In genomic region chr5:139636207-139636792, GRCh38 we compare ENCODE assay signal across 8 cellular contexts. TPM values are rescaled to one million over a fixed set of nuclear protein-coding genes. Genes with fewer than 3 reads are reported as not detected.
DNase-seq lines count a peak whose midpoint lies in the region; ATAC-seq and TF ChIP-seq lines count a peak whose summit lies in the region.

No MANE protein-coding gene starts in this region.

- peaks cover 57% of the 10 kb centered on the region for H3K4me1 Mint-ChIP-seq in stimulated activated effector memory CD8-positive, alpha-beta T cell treated with anti-CD3 and anti-CD28 coated beads, Interleukin-12 subunit alpha, Interleukin-12 subunit beta, amount 100 ng/mL, for 72 hours

- no peaks in the 10 kb centered on the region for H3K9me3 Mint-ChIP-seq in stimulated activated effector memory CD8-positive, alpha-beta T cell treated with anti-CD3 and anti-CD28 coated beads, Interleukin-12 subunit alpha, Interleukin-12 subunit beta, amount 100 ng/mL, for 72 hours

- peak overlapping the region; percentile 69 for H3K4me3 Mint-ChIP-seq in stimulated activated effector memory CD8-positive, alpha-beta T cell treated with anti-CD3 and anti-CD28 coated beads, Interleukin-12 subunit alpha, Interleukin-12 subunit beta, amount 100 ng/mL, for 72 hours

- TF ChIP-seq CTCF in GM12864 (IDR thresholded peaks at IDR 0.05; ENCODE audit: low read depth, low read length, missing control alignments): no peak

- H3K4me3 ChIP-seq in GM12864 (ENCODE audit: low read depth, low read length): peak overlapping the region; percentile 44; the same call in 1 of the 2 replicates
- no peak overlapping the region for H3K4me3 ChIP-seq in right cardiac atrium (ENCODE audit: low read length)

- peak; percentile 98 for DNase-seq in GM12864 (ENCODE audit: low read depth)
- peak; percentile 57 for DNase-seq in HT-29 (ENCODE audit: low spot score)
- DNase-seq in activated T-cell treated with anti-CD3 and anti-CD28 coated beads for 48 hours (ENCODE audit: low read depth): peak; percentile 45
- peak in 1 of 3 donors; percentile 54 for DNase-seq in right cardiac atrium
- peak in 1 of 2 donors; percentile 77 for DNase-seq in stimulated activated effector memory CD8-positive, alpha-beta T cell treated with anti-CD3 and anti-CD28 coated beads, Interleukin-12 subunit alpha, Interleukin-12 subunit beta, amount 100 ng/mL, for 72 hours (ENCODE audit: low spot score in 2 of 2)
- no peak for DNase-seq in SIG-M5 treated with dmso at 0.1 percent for 504 hours (lab: John Stamatoyannopoulos, UW; ENCODE audit: unreplicated experiment)
- no peak for DNase-seq in NCI-H128 (lab: John Stamatoyannopoulos, UW; ENCODE audit: unreplicated experiment)

- H3K4me1 ChIP-seq in right cardiac atrium (ENCODE audit: control insufficient read depth, insufficient read depth, low read length): peaks cover 19% of the 10 kb centered on the region

- peaks cover 55% of the 10 kb centered on the region for H3K36me3 Mint-ChIP-seq in stimulated activated effector memory CD8-positive, alpha-beta T cell treated with anti-CD3 and anti-CD28 coated beads, Interleukin-12 subunit alpha, Interleukin-12 subunit beta, amount 100 ng/mL, for 72 hours

- H3K27me3 ChIP-seq in right cardiac atrium (ENCODE audit: control insufficient read depth, insufficient read depth): no peaks in the 10 kb centered on the region

- H3K27ac Mint-ChIP-seq in stimulated activated effector memory CD8-positive, alpha-beta T cell treated with anti-CD3 and anti-CD28 coated beads, Interleukin-12 subunit alpha, Interleukin-12 subunit beta, amount 100 ng/mL, for 72 hours: peak overlapping the region; percentile 96

- intact Hi-C loops in right cardiac atrium (cut with DNase I): loop anchor here in 3 of 4 donors (2.0 to 5.0 kb wide), 3 partner anchors 15 to 56 kb away; no protein-coding TSS in a partner anchor

- 54% methylated on average over 2 of the region's 2 CpGs for WGBS in right cardiac atrium

- peak overlapping the region; percentile 66 for H3K27ac ChIP-seq in right cardiac atrium (ENCODE audit: low read length)

- peak; percentile 71 for ATAC-seq in GM21423 (IDR thresholded peaks at IDR 0.05; ENCODE audit: unreplicated experiment)
- ATAC-seq in right cardiac atrium: peak in 1 of 2 donors; percentile 4
- ATAC-seq in stimulated activated effector memory CD8-positive, alpha-beta T cell treated with anti-CD3 and anti-CD28 coated beads, Interleukin-12 subunit alpha, Interleukin-12 subunit beta, amount 100 ng/mL, for 72 hours: peak; percentile 66

- H3K9me3 ChIP-seq in right cardiac atrium (ENCODE audit: control insufficient read depth, low read length): no peaks in the 10 kb centered on the region

RNA-seq across cellular contexts. Expression of gene CXXC5, which starts 11.8 kb away (rescaled TPM):
- total RNA-seq in HT-29 (2014; rRNA removed; shearing (Covaris generic)): 211 and 220 TPM in 2 replicates
- total RNA-seq in right cardiac atrium: 10 to 100 TPM; 33.9 to 70.5 (median 55.9) TPM
- 47.5 TPM for polyA plus RNA-seq in right cardiac atrium

Comparison
In these comparisons a context has a peak if more than half of its experiments do, and no peak if none do; other contexts are left out.
1. DNase-seq: peak in GM12864 (single experiment), HT-29 (single experiment) and activated T-cell treated with anti-CD3 and anti-CD28 coated beads for 48 hours (single experiment); none in SIG-M5 treated with dmso at 0.1 percent for 504 hours (single experiment) and NCI-H128 (single experiment).